Comparison of ENCODE assay signal across 8 cellular contexts in genomic region chr3:129026728-129027543, GRCh38.
DNase-seq lines count a peak whose midpoint lies in the region; ATAC-seq and TF ChIP-seq lines count a peak whose summit lies in the region.

No MANE protein-coding gene starts in this region.

- TF ChIP-seq CTCF in HL-60 (IDR thresholded peaks at IDR 0.05; ENCODE audit: insufficient read depth, low read length) = peak; percentile 27

- DNase-seq in COLO668 (lab: John Stamatoyannopoulos, UW; ENCODE audit: unreplicated experiment) (peak; percentile 77), HL-60 (ENCODE audit: low read depth in 1 of 2, low spot score in 1 of 2) (peak; percentile 77 to 94), NK-92 (lab: John Stamatoyannopoulos, UW; ENCODE audit: unreplicated experiment) (peak; percentile 57), epidermal melanocyte (ENCODE audit: insufficient read length, low spot score) (peak; percentile 92), middle frontal gyrus (ENCODE audit: extremely low spot score, low spot score) (peak; percentile 61)
- DNase-seq in activated CD8-positive, alpha-beta memory T cell treated with anti-CD3 and anti-CD28 coated beads, Interleukin-2, amount 50 U/mL, for 1 hour (ENCODE audit: extremely low read depth) = peak; percentile 74
- DNase-seq in stimulated activated CD8-positive, alpha-beta memory T cell treated with anti-CD3 and anti-CD28 coated beads, Interleukin-2, amount 100 ng/mL, for 1 hour (ENCODE audit: low read depth in 2 of 2) = peak; percentile 73 to 82

- peak overlapping the region; percentile 53 for H3K4me3 ChIP-seq in HL-60 (replicated peaks; ENCODE audit: insufficient read depth, low read length)

- H3K27ac ChIP-seq in HL-60 (replicated peaks) = 0 out of 2 replicates have a peak overlapping the region, but pooled peaks have one; percentile 23

- H3K27me3 ChIP-seq in HL-60 (ENCODE audit: insufficient read depth, poor library complexity, severe bottlenecking) = no peaks in the 10 kb centered on the region

- peak; percentile 99 for ATAC-seq in GM19463 (IDR thresholded peaks at IDR 0.05; ENCODE audit: unreplicated experiment)

Comparison
In these comparisons a context has a peak if more than half of its experiments do, and no peak if none do; other contexts are left out.
1. Peak in every context shown above with its lines: DNase-seq, ATAC-seq, H3K4me3 ChIP-seq and H3K27ac ChIP-seq.